14 cellular contexts compared by ENCODE assay signal in the genomic region with DNA sequence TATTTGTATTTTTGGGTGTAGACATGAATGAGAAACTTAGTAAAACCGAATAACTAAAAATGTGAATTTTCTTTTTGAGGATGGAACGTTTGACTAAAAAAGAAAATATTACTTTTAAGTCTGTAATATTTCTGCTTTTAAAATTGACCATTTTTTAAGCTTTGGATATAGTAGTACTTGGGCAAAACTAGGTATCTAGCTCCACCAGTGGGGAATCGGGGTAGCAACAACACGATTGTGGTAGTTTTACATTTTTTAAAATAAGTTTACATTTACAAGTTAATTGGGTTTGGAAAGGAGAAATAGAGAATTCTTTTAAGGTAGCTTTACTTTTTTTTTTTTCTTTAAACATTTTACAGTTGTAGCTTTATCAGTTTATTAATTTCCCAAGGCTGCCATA.
DNase-seq lines count a peak whose midpoint lies in the region; FAIRE-seq and TF ChIP-seq lines count a peak whose summit lies in the region.
"Had no signal": no experiment of that assay in that cellular context is flagged by ENCODE, and none has a peak within 500 bp of the region (broad histone marks: within the 10 kb centered on the region; RNA-seq: fewer than 3 reads in every experiment).

No MANE protein-coding gene starts in this region.

- TF ChIP-seq CTCF in GM06990 (IDR thresholded peaks at IDR 0.05; ENCODE audit: insufficient read depth, low read length, poor library complexity, severe bottlenecking) (peak; percentile 12), progenitor cell of endocrine pancreas (IDR thresholded peaks at IDR 0.05; ENCODE audit: unreplicated experiment) (peak; percentile 33)

- no peak overlapping the region for H3K4me3 ChIP-seq in GM06990 (replicated peaks; ENCODE audit: low read depth, low read length)

- FAIRE-seq in HTR-8/SVneo (lab: Jason Lieb, UNC): no peak

- peaks cover 5% of the 10 kb centered on the region for H3K4me1 Mint-ChIP-seq in progenitor cell of endocrine pancreas (ENCODE audit: low read depth)

- H3K36me3 ChIP-seq in GM06990 (ENCODE audit: control insufficient read depth, insufficient read depth, low read length): no peaks in the 10 kb centered on the region; the same call in none of the 2 replicates

- no peak for DNase-seq in GM06990 (ENCODE audit: extremely low read depth, insufficient read length)
- DNase-seq in NCI-H460 (ENCODE audit: extremely low read depth, low read depth): peak; percentile 22
- peak; percentile 19 to 22 for DNase-seq in dermis microvascular lymphatic vessel endothelial cell (ENCODE audit: low read depth in 2 of 2)
- DNase-seq in progenitor cell of endocrine pancreas (ENCODE audit: low spot score, unreplicated experiment): no peak
- DNase-seq in ureter (ENCODE audit: low spot score): no peak
- no peak for DNase-seq in HTR-8/SVneo (ENCODE audit: insufficient read length, low spot score)
- no peak for DNase-seq in NCI-H774 (lab: John Stamatoyannopoulos, UW)
- DNase-seq: activated naive CD8-positive, alpha-beta T cell treated with anti-CD3 and anti-CD28 coated beads for 36 hours; effector CD4-positive, alpha-beta T cell; hippocampal formation; NCI-H187; stimulated activated CD4-positive, alpha-beta T cell treated with anti-CD3 and anti-CD28 coated beads, Interleukin-4, amount 100 ng/mL, for 24 hours; stimulated activated naive CD8-positive, alpha-beta T cell treated with anti-CD3 and anti-CD28 coated beads, Interleukin-15, Interleukin-2, amounts not matched to agents 100 U/mL and 50 U/mL, for 24 hours had no signal

- H3K27me3 ChIP-seq in GM06990 (replicated peaks; ENCODE audit: control insufficient read depth, insufficient read depth, low read length): no peaks in the 10 kb centered on the region

- no peak overlapping the region for H3K4me3 Mint-ChIP-seq in progenitor cell of endocrine pancreas (ENCODE audit: low read depth)
- H3K4me3 Mint-ChIP-seq: activated naive CD8-positive, alpha-beta T cell treated with anti-CD3 and anti-CD28 coated beads for 36 hours; T-helper 2 cell treated with Interferon-gamma antibody and Interleukin-4, amounts not matched to agents 5 μg/mL and 100 μg/mL, for 36 hours had no signal

- H3K9me3 Mint-ChIP-seq in progenitor cell of endocrine pancreas (ENCODE audit: low read depth): no peaks in the 10 kb centered on the region
- H3K9me3 Mint-ChIP-seq: T-helper 2 cell treated with Interferon-gamma antibody and Interleukin-4, amounts not matched to agents 5 μg/mL and 100 μg/mL, for 36 hours had no signal

- H3K27ac Mint-ChIP-seq in progenitor cell of endocrine pancreas: no peak overlapping the region
- H3K27ac Mint-ChIP-seq: activated naive CD8-positive, alpha-beta T cell treated with anti-CD3 and anti-CD28 coated beads for 36 hours; T-helper 2 cell treated with Interferon-gamma antibody and Interleukin-4, amounts not matched to agents 5 μg/mL and 100 μg/mL, for 36 hours had no signal

- H3K27me3 Mint-ChIP-seq in progenitor cell of endocrine pancreas: no peaks in the 10 kb centered on the region
- H3K27me3 Mint-ChIP-seq: activated naive CD8-positive, alpha-beta T cell treated with anti-CD3 and anti-CD28 coated beads for 36 hours had no signal

- H3K36me3 Mint-ChIP-seq in progenitor cell of endocrine pancreas (ENCODE audit: insufficient read depth): peaks cover 24% of the 10 kb centered on the region

Comparison
In these comparisons a context has a peak if more than half of its experiments do, and no peak if none do; other contexts are left out.
1. DNase-seq: peak in NCI-H460 (single experiment) and dermis microvascular lymphatic vessel endothelial cell (2 of 2); none in GM06990 (single experiment), progenitor cell of endocrine pancreas (single experiment), ureter (single experiment), HTR-8/SVneo (single experiment) and NCI-H774 (single experiment).